1 cellular context compared by ENCODE assay signal in the genomic region with DNA sequence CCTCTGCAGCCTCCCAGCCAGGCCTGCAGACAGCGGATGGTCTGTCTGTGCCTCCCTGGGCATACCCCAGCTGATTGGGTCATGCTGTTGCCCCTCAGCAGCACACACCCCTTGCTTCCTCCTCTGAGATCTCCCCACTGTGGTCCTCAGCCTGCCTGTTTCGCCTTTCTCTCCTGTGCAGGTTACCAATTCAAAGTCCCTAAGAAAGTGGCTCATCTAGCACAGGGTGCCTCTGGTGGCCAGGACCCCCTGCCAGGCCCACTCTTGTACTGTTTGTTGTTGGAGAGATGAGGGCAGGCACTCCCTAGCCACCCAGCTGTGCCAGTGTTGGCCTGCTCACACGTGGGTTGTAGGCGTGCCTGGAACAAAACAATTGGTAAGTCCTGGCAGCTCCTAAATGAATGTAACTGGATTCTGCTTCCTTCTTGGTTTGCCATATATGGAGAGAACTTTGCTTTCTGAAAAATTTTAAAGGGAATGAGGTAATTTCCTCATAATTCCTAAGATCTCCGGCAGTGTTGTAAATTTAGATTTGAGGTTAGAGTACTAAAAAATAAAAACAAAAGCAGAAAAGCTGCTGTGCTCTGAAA.
TF ChIP-seq lines count a peak whose summit lies in the region.

No MANE protein-coding gene starts in this region.

TF ChIP-seq in H1, 55 proteins besides CTCF, POLR2A, EP300 and RAD21 (continued from another document):
- TF ChIP-seq RBBP5 (IDR thresholded peaks at IDR 0.05; ENCODE audit: borderline replicate concordance, low read depth, low read length): 0 out of 2 replicates have a peak, but pooled peaks have one; percentile 17
- no peak for TF ChIP-seq POLR2AphosphoS5 (IDR thresholded peaks at IDR 0.05; ENCODE audit: low read depth, low read length)
- TF ChIP-seq, protein P1, sequence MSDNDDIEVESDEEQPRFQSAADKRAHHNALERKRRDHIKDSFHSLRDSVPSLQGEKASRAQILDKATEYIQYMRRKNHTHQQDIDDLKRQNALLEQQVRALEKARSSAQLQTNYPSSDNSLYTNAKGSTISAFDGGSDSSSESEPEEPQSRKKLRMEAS (IDR thresholded peaks at IDR 0.05): peak; percentile 82
- TF ChIP-seq BRCA1 (IDR thresholded peaks at IDR 0.05; ENCODE audit: low read depth, low read length): no peak
- peak; percentile 79; the same call in 1 of the 2 replicates for TF ChIP-seq SP4 (IDR thresholded peaks at IDR 0.05; ENCODE audit: low read length)
- peak; percentile 89 for TF ChIP-seq SRF (IDR thresholded peaks at IDR 0.05; ENCODE audit: low read depth, low read length)
- TF ChIP-seq CHD1 (IDR thresholded peaks at IDR 0.05; ENCODE audit: low read depth, low read length): no peak
- TF ChIP-seq MAFK (IDR thresholded peaks at IDR 0.05; ENCODE audit: low read depth, low read length): no peak
- TF ChIP-seq, protein P2, sequence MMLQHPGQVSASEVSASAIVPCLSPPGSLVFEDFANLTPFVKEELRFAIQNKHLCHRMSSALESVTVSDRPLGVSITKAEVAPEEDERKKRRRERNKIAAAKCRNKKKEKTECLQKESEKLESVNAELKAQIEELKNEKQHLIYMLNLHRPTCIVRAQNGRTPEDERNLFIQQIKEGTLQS (IDR thresholded peaks at IDR 0.05; ENCODE audit: insufficient read depth, low read depth, low read length): no peak
- TF ChIP-seq KDM4A (IDR thresholded peaks at IDR 0.05; ENCODE audit: low read depth, low read length, severe bottlenecking): no peak
- no peak for TF ChIP-seq SUZ12 (IDR thresholded peaks at IDR 0.05; ENCODE audit: low read length)
- peak in 1 of 2 experiments; percentile 74; a peak in 2 of 4 replicates for TF ChIP-seq SIN3A (conservative IDR thresholded peaks at IDR 0.05 in 1 of 2, IDR thresholded peaks at IDR 0.05 in 1 of 2; ENCODE audit: low read depth in 1 of 2, low read length in 2 of 2)
- no peak for TF ChIP-seq EGR1 (IDR thresholded peaks at IDR 0.05; ENCODE audit: borderline replicate concordance, low read depth, low read length)
- TF ChIP-seq GABPA (IDR thresholded peaks at IDR 0.05; ENCODE audit: borderline replicate concordance, insufficient read depth, low read length): no peak
- no peak for TF ChIP-seq SP2 (IDR thresholded peaks at IDR 0.05; ENCODE audit: low read length)
- no peak for TF ChIP-seq POU5F1 (IDR thresholded peaks at IDR 0.05; ENCODE audit: low read depth, low read length)
- no peak for TF ChIP-seq SIX5 (IDR thresholded peaks at IDR 0.05; ENCODE audit: low read depth, low read length)
- TF ChIP-seq JUN (IDR thresholded peaks at IDR 0.05; ENCODE audit: low read depth, low read length): no peak
- 0 out of 2 replicates have a peak, but pooled peaks have one; percentile 43 for TF ChIP-seq PHF8 (conservative IDR thresholded peaks at IDR 0.05; ENCODE audit: low read depth, low read length)
- TF ChIP-seq EZH2 (IDR thresholded peaks at IDR 0.05; ENCODE audit: low read depth, low read length, severe bottlenecking): no peak
- no peak for TF ChIP-seq NRF1 (IDR thresholded peaks at IDR 0.05; ENCODE audit: low read depth, low read length)
- TF ChIP-seq KDM1A (IDR thresholded peaks at IDR 0.05; ENCODE audit: borderline replicate concordance, low read length): no peak
- peak; percentile 36; the same call in 1 of the 2 replicates for TF ChIP-seq TAF1 (IDR thresholded peaks at IDR 0.05; ENCODE audit: low read depth, low read length)
- no peak for TF ChIP-seq CBX5 (IDR thresholded peaks at IDR 0.05; ENCODE audit: low read depth, low read length)
- TF ChIP-seq SAP30 (IDR thresholded peaks at IDR 0.05; ENCODE audit: insufficient read depth, insufficient replicate concordance, low read length): no peak
- peak; percentile 57; the same call in 1 of the 2 replicates for TF ChIP-seq TBP (IDR thresholded peaks at IDR 0.05; ENCODE audit: low read depth, low read length)
